ENCODE assay signal across 22 cellular contexts in the genomic region with DNA sequence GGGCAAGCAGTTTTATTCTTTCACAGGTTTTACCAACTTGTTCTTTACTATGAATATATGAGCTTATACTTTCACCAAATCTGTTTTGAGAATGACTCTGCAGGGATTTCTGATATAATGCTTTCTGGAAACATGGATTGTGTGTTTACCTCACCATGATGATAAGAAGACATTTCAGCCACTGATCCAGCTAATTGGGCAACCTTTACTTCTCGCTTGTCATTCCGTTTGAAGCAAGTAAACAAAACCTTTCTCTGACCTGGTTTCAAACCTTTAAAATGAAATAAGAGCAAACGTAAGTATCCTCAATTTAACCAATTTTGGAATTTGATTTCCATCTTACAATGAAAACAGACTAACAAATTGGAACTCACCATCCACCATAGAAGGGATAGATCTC. TPM values are rescaled to one million over a fixed set of nuclear protein-coding genes. Genes with fewer than 3 reads are reported as not detected.
"Had no signal": no experiment of that assay in that cellular context is flagged by ENCODE, and none has a peak within 500 bp of the region (broad histone marks: within the 10 kb centered on the region; RNA-seq: fewer than 3 reads in every experiment).

No MANE protein-coding gene starts in this region.

- H3K9me3 ChIP-seq: breast epithelium, right atrium auricular region, tibial nerve, uterus had no signal

- H3K36me3 ChIP-seq: breast epithelium, right atrium auricular region, tibial nerve, uterus had no signal

- H3K27me3 Mint-ChIP-seq: activated CD4-positive, alpha-beta memory T cell treated with anti-CD3 and anti-CD28 coated beads for 36 hours; activated naive CD8-positive, alpha-beta T cell treated with anti-CD3 and anti-CD28 coated beads, Interleukin-2, amount 10 ng/mL, durations not matched to agents 7 days and 5 days; dendritic cell treated with granulocyte-macrophage colony-stimulating factor and Interleukin-4, amounts not matched to agents 40 ng/mL and 50 ng/mL, for 4 days; effector memory CD8-positive, alpha-beta T cell; progenitor cell of endocrine pancreas had no signal

- H3K4me3 Mint-ChIP-seq: activated CD4-positive, alpha-beta memory T cell treated with anti-CD3 and anti-CD28 coated beads for 36 hours; activated naive CD8-positive, alpha-beta T cell treated with anti-CD3 and anti-CD28 coated beads, Interleukin-2, amount 10 ng/mL, durations not matched to agents 7 days and 5 days; activated T-cell treated with anti-CD3 and anti-CD28 coated beads, Interleukin-2, amount 50 U/mL, for 4 hours; dendritic cell treated with granulocyte-macrophage colony-stimulating factor and Interleukin-4, amounts not matched to agents 40 ng/mL and 50 ng/mL, for 4 days; natural killer cell had no signal

- H3K27ac ChIP-seq: breast epithelium, epithelial cell of prostate, right atrium auricular region, tibial nerve, uterus had no signal

- DNase-seq: activated CD4-positive, alpha-beta memory T cell treated with anti-CD3 and anti-CD28 coated beads for 36 hours; activated effector memory CD4-positive, alpha-beta T cell treated with anti-CD3 and anti-CD28 coated beads, Interleukin-2, amount 50 U/mL, for 16 hours; activated naive CD8-positive, alpha-beta T cell treated with anti-CD3 and anti-CD28 coated beads, Interleukin-2, amount 10 ng/mL, durations not matched to agents 7 days and 5 days; activated T-cell treated with anti-CD3 and anti-CD28 coated beads, Interleukin-2, amount 50 U/mL, for 4 hours; aorta; effector memory CD8-positive, alpha-beta T cell; islet precursor cell; natural killer cell; small intestine; stimulated activated CD4-positive, alpha-beta T cell treated with anti-CD3 and anti-CD28 coated beads, Interleukin-4, amount 100 ng/mL, for 4 hours; stimulated activated CD8-positive, alpha-beta memory T cell treated with anti-CD3 and anti-CD28 coated beads, Interleukin-4, amount 100 ng/mL, for 48 hours; stimulated activated naive CD4-positive, alpha-beta T cell treated with Interleukin-2 at 50 U/mL for 16 hours; substantia nigra; SW 1271; uterus had no signal

- H3K4me1 ChIP-seq: breast epithelium, right atrium auricular region, uterus had no signal

- H3K27ac Mint-ChIP-seq: activated CD4-positive, alpha-beta memory T cell treated with anti-CD3 and anti-CD28 coated beads for 36 hours; activated naive CD8-positive, alpha-beta T cell treated with anti-CD3 and anti-CD28 coated beads, Interleukin-2, amount 10 ng/mL, durations not matched to agents 7 days and 5 days; dendritic cell treated with granulocyte-macrophage colony-stimulating factor and Interleukin-4, amounts not matched to agents 40 ng/mL and 50 ng/mL, for 4 days; natural killer cell; progenitor cell of endocrine pancreas had no signal

- ATAC-seq: activated CD4-positive, CD25-positive, alpha-beta regulatory T cell treated with anti-CD3 and anti-CD28 coated beads, Interleukin-2, amount 50 U/mL, for 24 hours; activated T-cell treated with anti-CD3 and anti-CD28 coated beads, Interleukin-2, amount 50 U/mL, for 4 hours; effector memory CD8-positive, alpha-beta T cell; natural killer cell had no signal

- H3K36me3 Mint-ChIP-seq: natural killer cell had no signal

- H3K4me3 ChIP-seq: breast epithelium, right atrium auricular region, tibial nerve, uterus had no signal

- H3K9me3 Mint-ChIP-seq: activated CD4-positive, alpha-beta memory T cell treated with anti-CD3 and anti-CD28 coated beads for 36 hours; activated naive CD8-positive, alpha-beta T cell treated with anti-CD3 and anti-CD28 coated beads, Interleukin-2, amount 10 ng/mL, durations not matched to agents 7 days and 5 days; activated T-cell treated with anti-CD3 and anti-CD28 coated beads, Interleukin-2, amount 50 U/mL, for 4 hours; dendritic cell treated with granulocyte-macrophage colony-stimulating factor and Interleukin-4, amounts not matched to agents 40 ng/mL and 50 ng/mL, for 4 days; effector memory CD8-positive, alpha-beta T cell; natural killer cell had no signal

- FAIRE-seq: small intestine had no signal

- H3K27me3 ChIP-seq: breast epithelium, right atrium auricular region, tibial nerve, uterus had no signal

RNA-seq across cellular contexts. Expression of gene GJD3, which starts 39.5 kb away (rescaled TPM):
- total RNA-seq: activated T-cell treated with anti-CD3 and anti-CD28 coated beads, Interleukin-2, amount 50 U/mL, for 4 hours; breast epithelium; natural killer cell; progenitor cell of endocrine pancreas; tibial nerve had no signal
- polyA plus RNA-seq: aorta had no signal
